Comparison of ENCODE assay signal across 19 cellular contexts in genomic region chr17:38613525-38613980, GRCh38. TPM values are rescaled to one million over a fixed set of nuclear protein-coding genes. Genes with fewer than 3 reads are reported as not detected.
DNase-seq lines count a peak whose midpoint lies in the region; ATAC-seq, FAIRE-seq and TF ChIP-seq lines count a peak whose summit lies in the region.
"Had no signal": no experiment of that assay in that cellular context is flagged by ENCODE, and none has a peak within 500 bp of the region (broad histone marks: within the 10 kb centered on the region; RNA-seq: fewer than 3 reads in every experiment).

No MANE protein-coding gene starts in this region.

- no peak overlapping the region for H3K56ac ChIP-seq in H1 (replicated peaks; ENCODE audit: insufficient read length, low read depth, low read length)

- intact Hi-C loops in PC-9 (cut with micrococcal nuclease; ENCODE audit: unreplicated experiment), result no loop called here

- H4K91ac ChIP-seq in H1 (replicated peaks; ENCODE audit: insufficient read length, low read length), result no peak overlapping the region

- no peak overlapping the region for H4K5ac ChIP-seq in H1 (ENCODE audit: insufficient read length, low read depth, low read length)

- H2BK120ac ChIP-seq in H1 (replicated peaks; ENCODE audit: low read depth, low read length), result no peak overlapping the region

- 74% methylated on average over 2 of the region's 2 CpGs for WGBS in A549 (ENCODE audit: missing lambda C conversion rate)
- 91% methylated on average over 2 of the region's 2 CpGs; no CpG with 5 or more reads in 1 of the 2 experiments for WGBS in H1 (ENCODE audit: extremely low coverage in 1 of 2, insufficient coverage in 1 of 2, insufficient read length in 1 of 2, insufficient replicate concordance in 2 of 2, low coverage in 1 of 2, low lambda C conversion rate in 2 of 2, missing lambda C conversion rate in 1 of 2), 2 experiments
- WGBS in liver, result 82% methylated on average over 2 of the region's 2 CpGs

- no peak overlapping the region for H3K4ac ChIP-seq in H1 (replicated peaks; ENCODE audit: insufficient read length, low read depth, low read length)

- H3F3A ChIP-seq in PC-9 (ENCODE audit: insufficient read depth, low read depth), result no peaks in the 10 kb centered on the region

- no peak for DNase-seq in A549 (ENCODE audit: low read depth in 1 of 2, low spot score in 1 of 2)
- DNase-seq in H1 (ENCODE audit: low read depth in 1 of 2, low spot score in 2 of 2), result no peak
- no peak for DNase-seq in kidney glomerular epithelial cell (lab: John Stamatoyannopoulos, UW)
- DNase-seq in AML-193 (lab: John Stamatoyannopoulos, UW), result no peak
- no peak for DNase-seq in PC-9
- DNase-seq in left lobe of liver (ENCODE audit: low spot score), result no peak
- DNase-seq: C1 segment of cervical spinal cord; CD4-positive, alpha-beta memory T cell; COR-L47; DND-41; GM23248 had no signal

- H2BK15ac ChIP-seq in H1 (ENCODE audit: low read length), result 0 out of 2 replicates have a peak overlapping the region, but pooled peaks have one; percentile 53

- H2BK12ac ChIP-seq in H1 (ENCODE audit: low read depth, low read length), result peak overlapping the region; percentile 90; the same call in 1 of the 2 replicates

- peak overlapping the region; percentile 23 for H3K4me2 ChIP-seq in A549
- peak overlapping the region in 1 of 2 experiments; percentile 20; a peak in 2 of 4 replicates for H3K4me2 ChIP-seq in H1 (ENCODE audit: insufficient read depth in 1 of 2, low read depth in 2 of 2, low read length in 2 of 2)
- H3K4me2 ChIP-seq in PC-9, result no peak overlapping the region

- no peak for TF ChIP-seq RAD21 in A549 (conservative IDR thresholded peaks at IDR 0.05 in 1 of 2, IDR thresholded peaks at IDR 0.05 in 1 of 2)
- TF ChIP-seq RAD21 in H1 (IDR thresholded peaks at IDR 0.05 in 1 of 2, conservative IDR thresholded peaks at IDR 0.05 in 1 of 2; ENCODE audit: low read depth in 2 of 2, low read length in 2 of 2), result no peak
- no peak for TF ChIP-seq RAD21 in liver (IDR thresholded peaks at IDR 0.05)

- H3K9ac ChIP-seq in H1 (replicated peaks in 1 of 4; ENCODE audit: extremely low read depth in 1 of 4, low read depth in 3 of 4, low read length in 3 of 4) (no peak overlapping the region), liver (ENCODE audit: low read depth in 1 of 2, low read length in 2 of 2) (no peak overlapping the region)
- H3K9ac ChIP-seq: GM23248 had no signal

- peak overlapping the region; percentile 49; the same call in 1 of the 2 replicates for H2BK5ac ChIP-seq in H1 (ENCODE audit: low read depth, low read length)

- no peaks in the 10 kb centered on the region for H3K79me1 ChIP-seq in H1 (ENCODE audit: low read depth, low read length)

- H3K27me3 ChIP-seq in H1 (replicated peaks in 1 of 4; ENCODE audit: control insufficient read depth in 3 of 4, extremely low read depth in 1 of 4, insufficient read depth in 3 of 4, low read length in 3 of 4), result no peaks in the 10 kb centered on the region
- H3K27me3 ChIP-seq in liver (ENCODE audit: control insufficient read depth in 4 of 4, insufficient read depth in 4 of 4, low read length in 3 of 4), result no peaks in the 10 kb centered on the region
- no peaks in the 10 kb centered on the region for H3K27me3 ChIP-seq in PC-9 (ENCODE audit: insufficient read depth, low read depth)

- POLR2A ChIA-PET in A549 (lab: Yijun Ruan, JAX) (no interaction called here), HEK293 (lab: Yijun Ruan, JAX) (interaction anchor here (0.7 kb wide), 1 partner anchor 56 kb away, joined by 3 read pairs; no protein-coding TSS in a partner anchor), H1 (lab: Charles Lee; ENCODE audit: partially characterized antibody) (interaction anchor here (1.0 to 1.5 kb wide), 3 partner anchors 9 to 161 kb away, joined by 3 to 5 read pairs (median 4); no protein-coding TSS in a partner anchor), PC-9 (lab: Charles Lee; ENCODE audit: unreplicated experiment) (no interaction called here)

- H3K23ac ChIP-seq in H1 (ENCODE audit: insufficient read length), result no peak overlapping the region

- TF ChIP-seq POLR2A in A549 (IDR thresholded peaks at IDR 0.05; ENCODE audit: low read length), result no peak
- TF ChIP-seq POLR2A in H1 (IDR thresholded peaks at IDR 0.05; ENCODE audit: control extremely low read depth in 1 of 2, low read depth in 2 of 2, low read length in 2 of 2), result no peak

- H2BK20ac ChIP-seq in H1 (ENCODE audit: low read length), result peak overlapping the region; percentile 98; the same call in 1 of the 2 replicates

- peaks cover 10% of the 10 kb centered on the region for H3K9me3 ChIP-seq in A549
- no peaks in the 10 kb centered on the region for H3K9me3 ChIP-seq in HEK293 (ENCODE audit: control insufficient read depth, insufficient read depth, low read depth, low read length)
- H3K9me3 ChIP-seq in H1 (ENCODE audit: insufficient read depth in 2 of 2, low read depth in 1 of 2, low read length in 1 of 2), result peaks cover 0 to 10% of the 10 kb centered on the region in 2 experiments; a peak in 2 of 4 replicates
- no peaks in the 10 kb centered on the region for H3K9me3 ChIP-seq in liver (ENCODE audit: control insufficient read depth in 4 of 4, low read length in 3 of 4)
- H3K9me3 ChIP-seq in PC-9 (ENCODE audit: insufficient read depth, low read depth), result no peaks in the 10 kb centered on the region

- H3K18ac ChIP-seq in H1 (ENCODE audit: extremely low read depth, low read length), result peak overlapping the region; percentile 24; the same call in 1 of the 2 replicates

- H3K4me1 ChIP-seq in A549 (peaks cover 13% of the 10 kb centered on the region; the same call in 2 of the 3 replicates), HEK293 (ENCODE audit: control insufficient read depth, insufficient read depth, low read length) (no peaks in the 10 kb centered on the region), H1 (replicated peaks in 1 of 4; ENCODE audit: control insufficient read depth in 3 of 4, insufficient read depth in 4 of 4, low read length in 3 of 4) (peaks cover 15 to 24% (median 18%) of the 10 kb centered on the region in 4 experiments), liver (ENCODE audit: control insufficient read depth in 4 of 4, insufficient read depth in 4 of 4, low read length in 3 of 4) (peaks cover 3 to 16% (median 13%) of the 10 kb centered on the region in 4 donors), PC-9 (replicated peaks; ENCODE audit: insufficient read depth) (peaks cover 14% of the 10 kb centered on the region)

- H2AFZ ChIP-seq in H1 (ENCODE audit: low read length), result no peak overlapping the region
- H2AFZ ChIP-seq in PC-9, result no peak overlapping the region
- H2AFZ ChIP-seq: GM23248 had no signal

- no peak for TF ChIP-seq CTCF in A549 (IDR thresholded peaks at IDR 0.05)
- TF ChIP-seq CTCF in HEK293 (tag by site-specific recombination; IDR thresholded peaks at IDR 0.05), result no peak
- no peak for TF ChIP-seq CTCF in H1 (IDR thresholded peaks at IDR 0.05; ENCODE audit: control extremely low read depth in 1 of 3, insufficient read depth in 1 of 3, low read depth in 1 of 3, low read length in 3 of 3)
- no peak for TF ChIP-seq CTCF in liver (IDR thresholded peaks at IDR 0.05; ENCODE audit: low read depth, low read length, missing input control)
- TF ChIP-seq CTCF in PC-9 (conservative IDR thresholded peaks at IDR 0.05), result no peak

- H3K23me2 ChIP-seq in H1 (ENCODE audit: low read depth, low read length), result peaks cover 4% of the 10 kb centered on the region; the same call in 1 of the 2 replicates

- FAIRE-seq in A549 (lab: Jason Lieb, UNC) (no peak), H1 (lab: Jason Lieb, UNC) (no peak)
- FAIRE-seq: G401.6, GM12892, GM19239, H54 had no signal

- CTCF ChIA-PET in A549 (lab: Yijun Ruan, JAX), result interaction anchor here (2.0 to 31.2 kb wide), 3 partner anchors 7 to 264 kb away, joined by 4 to 525 read pairs (median 86); partner anchors contain the start of gene SRCIN1
- CTCF ChIA-PET in HEK293 (lab: Yijun Ruan, JAX), result interaction anchor here (0.6 to 1.4 kb wide), 4 partner anchors 10 to 93 kb away, joined by 3 to 6 read pairs (median 4); no protein-coding TSS in a partner anchor
- CTCF ChIA-PET in H1 (lab: Charles Lee; ENCODE audit: partially characterized antibody), result interaction anchor here (1.0 to 30.7 kb wide), 3 partner anchors 10 to 50 kb away, joined by 3 to 795 read pairs (median 4); partner anchors contain the start of gene EPOP
- CTCF ChIA-PET in PC-9 (lab: Charles Lee), result no interaction called here

- no peaks in the 10 kb centered on the region for H3K79me2 ChIP-seq in H1 (ENCODE audit: control insufficient read depth in 1 of 2, insufficient read depth in 2 of 2, low read length in 2 of 2)
- no peaks in the 10 kb centered on the region for H3K79me2 ChIP-seq in PC-9 (ENCODE audit: low read depth)

- no peak overlapping the region for H3K14ac ChIP-seq in H1 (ENCODE audit: insufficient read length)

- no peak overlapping the region for H4K8ac ChIP-seq in H1 (ENCODE audit: extremely low read depth, insufficient read depth, low read length)

- ATAC-seq in A549 (no peak), left lobe of liver (no peak)

- H3K4me3 ChIP-seq in A549 (no peak overlapping the region), HEK293 (ENCODE audit: low read depth, low read length) (no peak overlapping the region), H1 (ENCODE audit: extremely low read depth in 1 of 4, insufficient read depth in 2 of 4, low read depth in 3 of 4, low read length in 4 of 4) (no peak overlapping the region), liver (ENCODE audit: low read depth in 1 of 3, low read length in 3 of 3) (no peak overlapping the region), PC-9 (no peak overlapping the region)
- H3K4me3 ChIP-seq: GM23248, HAP-1 had no signal

- H3K36me3 ChIP-seq in HEK293 (ENCODE audit: control insufficient read depth in 2 of 2, insufficient read depth in 1 of 2, low read length in 2 of 2) (no peaks in the 10 kb centered on the region), H1 (ENCODE audit: control insufficient read depth in 2 of 4, insufficient read depth in 4 of 4, low read length in 3 of 4) (no peaks in the 10 kb centered on the region), liver (ENCODE audit: control insufficient read depth in 4 of 4, insufficient read depth in 3 of 4, low read depth in 1 of 4, low read length in 3 of 4) (no peaks in the 10 kb centered on the region), PC-9 (ENCODE audit: low read depth) (no peaks in the 10 kb centered on the region)
- H3K36me3 ChIP-seq: HAP-1 had no signal

- TF ChIP-seq EP300 in A549 (IDR thresholded peaks at IDR 0.05) (no peak), H1 (IDR thresholded peaks at IDR 0.05; ENCODE audit: borderline replicate concordance in 1 of 2, low read depth in 2 of 2, low read length in 2 of 2) (no peak)

- no TSS peak for BruUV-seq in PC-9 (replicated peaks; lab: Mats Ljungman, UMichigan)

- H3K27ac ChIP-seq in A549 (no peak overlapping the region), HEK293 (ENCODE audit: extremely low read depth, low read depth, low read length) (no peak overlapping the region), H1 (ENCODE audit: low read depth, low read length) (no peak overlapping the region), liver (ENCODE audit: low read depth in 1 of 2, low read length in 2 of 2) (peak overlapping the region; percentile 64 to 75), PC-9 (no peak overlapping the region)
- H3K27ac ChIP-seq: GM23248 had no signal

- no peaks in the 10 kb centered on the region for H3K9me2 ChIP-seq in PC-9 (ENCODE audit: insufficient read depth)

- H2AK5ac ChIP-seq in H1 (ENCODE audit: low read depth, low read length), result 0 out of 2 replicates have a peak overlapping the region, but pooled peaks have one; percentile 61

- H4K20me1 ChIP-seq in H1 (replicated peaks in 1 of 2; ENCODE audit: control insufficient read depth in 1 of 2, insufficient read depth in 2 of 2, low read length in 2 of 2), result no peaks in the 10 kb centered on the region
- H4K20me1 ChIP-seq in PC-9 (ENCODE audit: insufficient read depth), result no peaks in the 10 kb centered on the region

RNA-seq across cellular contexts. Expression of gene SRCIN1, which starts 7.8 kb away (rescaled TPM):
- 1.3 and 1.4 TPM in 2 replicates for polyA plus RNA-seq in A549 (2011; rRNA removed)
- polyA plus RNA-seq in A549 (2012; cell fraction: cytosol; rRNA removed), result 1.9 and 2.0 TPM in 2 replicates
- polyA plus RNA-seq in A549 (2012; cell fraction: nucleus; rRNA removed), result 8.0 and 16.8 TPM in 2 replicates
- 2.1 to 3.4 TPM (median 2.6 TPM) in 3 replicates for polyA plus RNA-seq in A549 (2017; fragmentation: RNase III; extraction: RNeasy Plus Mini Kit Qiagen cat#74134 plus additional on column Dnase treatment)
- 1.2 and 2.1 TPM in 2 replicates for polyA minus RNA-seq in A549 (2011; rRNA and poly(A)+ RNA removed)
- total RNA-seq in H1 (2021; fragmentation: NEBNext Ultra II Directional; extraction: Animal tissue kit (Norgen Biotek cat#: 25700)), result 3.8 and 4.1 TPM in 2 replicates
- 2.8 and 4.2 TPM in 2 replicates for polyA plus RNA-seq in H1 (2011; rRNA removed)
- polyA plus RNA-seq in H1 (2011; cell fraction: cytosol; rRNA removed), result 2.3 TPM
- 14.3 TPM for polyA plus RNA-seq in H1 (2011; cell fraction: nucleus; rRNA removed)
- 5.2 to 6.7 TPM (median 6.1 TPM) in 4 replicates for polyA plus RNA-seq in H1 (2012, experiment 1 of 2)
- polyA plus RNA-seq in H1 (2012, experiment 2 of 2), result 2.0 TPM
- 1.7 TPM for polyA plus RNA-seq in H1 (2013, experiment 1 of 2)
- polyA plus RNA-seq in H1 (2013, experiment 2 of 2), result 1.3 TPM
- polyA minus RNA-seq in H1 (2011; rRNA and poly(A)+ RNA removed), result 2.0 and 3.7 TPM in 2 replicates
- 5.5 TPM for polyA minus RNA-seq in H1 (2011; cell fraction: cytosol; rRNA and poly(A)+ RNA removed)
- polyA minus RNA-seq in H1 (2011; cell fraction: nucleus; rRNA and poly(A)+ RNA removed), result 9.6 TPM
- 1 to 10 TPM in 1 of 2 donors, under 1 TPM in 1; 0.05 to 3.2 TPM for total RNA-seq in liver
- polyA plus RNA-seq in liver, result 1 to 10 TPM; 2.2 to 5.3 TPM
- 16.7 and 23.7 TPM in 2 replicates for total RNA-seq in PC-9 (2021)
- total RNA-seq in left lobe of liver, result 19.3 TPM
- total RNA-seq: GM23248 had no signal
- polyA plus RNA-seq: BJ; CD4-positive, alpha-beta memory T cell; GM23248 had no signal

Comparison
In these comparisons a context has a peak if more than half of its experiments do, and no peak if none do; other contexts are left out.
1. H3K27ac ChIP-seq: peak in liver (2 of 2); none in A549 (0 of 2), HEK293 (single experiment), H1 (single experiment) and PC-9 (single experiment).
2. POLR2A ChIA-PET loops: an anchor here in HEK293 (0.7 kb wide) and H1 (1.0 to 1.5 kb wide); none called in A549 and PC-9.